Comparison of ENCODE assay signal across 1 cellular context in genomic region chr1:117559985-117560384, GRCh38.
A peak's percentile ranks its signal among the peaks of the same experiment; 100 is the strongest.
TF ChIP-seq lines count a peak whose summit lies in the region.

No MANE protein-coding gene starts in this region.

TF ChIP-seq in K562, 482 proteins besides CTCF, POLR2A, EP300 and RAD21:
- TF ChIP-seq TRIM24 (IDR thresholded peaks at IDR 0.05), result peak in 1 of 2 experiments; percentile 27; a peak in 2 of 4 replicates
- no peak for TF ChIP-seq PHF8 (IDR thresholded peaks at IDR 0.05; ENCODE audit: borderline replicate concordance, low read length)
- TF ChIP-seq ZNF174 (CRISPR knock-in tag; IDR thresholded peaks at IDR 0.05), result no peak
- TF ChIP-seq CBFA2T3 (IDR thresholded peaks at IDR 0.05), result peak; percentile 66
- no peak for TF ChIP-seq SRSF3 (IDR thresholded peaks at IDR 0.05; ENCODE audit: insufficient read depth, low read length)
- TF ChIP-seq MAFF (IDR thresholded peaks at IDR 0.05; ENCODE audit: low read length), result no peak
- TF ChIP-seq YY1 (IDR thresholded peaks at IDR 0.05; ENCODE audit: borderline replicate concordance in 1 of 3, control insufficient read depth in 1 of 3, extremely low read depth in 1 of 3, insufficient read depth in 3 of 3, insufficient read length in 1 of 3, insufficient replicate concordance in 2 of 3, low read depth in 1 of 3, low read length in 2 of 3), result peak in 1 of 3 experiments; percentile 36
- 0 out of 2 replicates have a peak, but pooled peaks have one; percentile 19 for TF ChIP-seq EHMT2 (IDR thresholded peaks at IDR 0.05)
- TF ChIP-seq ZNF12 (CRISPR knock-in tag; IDR thresholded peaks at IDR 0.05), result no peak
- no peak for TF ChIP-seq MCM5 (IDR thresholded peaks at IDR 0.05; ENCODE audit: low read depth)
- no peak for TF ChIP-seq GABPB2 (CRISPR knock-in tag; conservative IDR thresholded peaks at IDR 0.05)
- TF ChIP-seq ARID1B (IDR thresholded peaks at IDR 0.05), result peak; percentile 67
- TF ChIP-seq PHF21A (IDR thresholded peaks at IDR 0.05; ENCODE audit: borderline replicate concordance, low read depth), result no peak
- TF ChIP-seq DPF2 (IDR thresholded peaks at IDR 0.05), result peak; percentile 64
- TF ChIP-seq CBX5 (IDR thresholded peaks at IDR 0.05; ENCODE audit: borderline replicate concordance, low read depth), result no peak
- TF ChIP-seq XRCC4 (IDR thresholded peaks at IDR 0.05; ENCODE audit: extremely low read depth, insufficient read depth, insufficient read length), result no peak
- no peak for TF ChIP-seq MIER1 (IDR thresholded peaks at IDR 0.05; ENCODE audit: low read depth)
- peak; percentile 49; the same call in 1 of the 2 replicates for TF ChIP-seq TAL1 (IDR thresholded peaks at IDR 0.05)
- TF ChIP-seq HSF4 (CRISPR knock-in tag; IDR thresholded peaks at IDR 0.05; ENCODE audit: borderline replicate concordance), result no peak
- TF ChIP-seq JUNB (CRISPR knock-in tag; conservative IDR thresholded peaks at IDR 0.05), result no peak
- TF ChIP-seq, protein P1, sequence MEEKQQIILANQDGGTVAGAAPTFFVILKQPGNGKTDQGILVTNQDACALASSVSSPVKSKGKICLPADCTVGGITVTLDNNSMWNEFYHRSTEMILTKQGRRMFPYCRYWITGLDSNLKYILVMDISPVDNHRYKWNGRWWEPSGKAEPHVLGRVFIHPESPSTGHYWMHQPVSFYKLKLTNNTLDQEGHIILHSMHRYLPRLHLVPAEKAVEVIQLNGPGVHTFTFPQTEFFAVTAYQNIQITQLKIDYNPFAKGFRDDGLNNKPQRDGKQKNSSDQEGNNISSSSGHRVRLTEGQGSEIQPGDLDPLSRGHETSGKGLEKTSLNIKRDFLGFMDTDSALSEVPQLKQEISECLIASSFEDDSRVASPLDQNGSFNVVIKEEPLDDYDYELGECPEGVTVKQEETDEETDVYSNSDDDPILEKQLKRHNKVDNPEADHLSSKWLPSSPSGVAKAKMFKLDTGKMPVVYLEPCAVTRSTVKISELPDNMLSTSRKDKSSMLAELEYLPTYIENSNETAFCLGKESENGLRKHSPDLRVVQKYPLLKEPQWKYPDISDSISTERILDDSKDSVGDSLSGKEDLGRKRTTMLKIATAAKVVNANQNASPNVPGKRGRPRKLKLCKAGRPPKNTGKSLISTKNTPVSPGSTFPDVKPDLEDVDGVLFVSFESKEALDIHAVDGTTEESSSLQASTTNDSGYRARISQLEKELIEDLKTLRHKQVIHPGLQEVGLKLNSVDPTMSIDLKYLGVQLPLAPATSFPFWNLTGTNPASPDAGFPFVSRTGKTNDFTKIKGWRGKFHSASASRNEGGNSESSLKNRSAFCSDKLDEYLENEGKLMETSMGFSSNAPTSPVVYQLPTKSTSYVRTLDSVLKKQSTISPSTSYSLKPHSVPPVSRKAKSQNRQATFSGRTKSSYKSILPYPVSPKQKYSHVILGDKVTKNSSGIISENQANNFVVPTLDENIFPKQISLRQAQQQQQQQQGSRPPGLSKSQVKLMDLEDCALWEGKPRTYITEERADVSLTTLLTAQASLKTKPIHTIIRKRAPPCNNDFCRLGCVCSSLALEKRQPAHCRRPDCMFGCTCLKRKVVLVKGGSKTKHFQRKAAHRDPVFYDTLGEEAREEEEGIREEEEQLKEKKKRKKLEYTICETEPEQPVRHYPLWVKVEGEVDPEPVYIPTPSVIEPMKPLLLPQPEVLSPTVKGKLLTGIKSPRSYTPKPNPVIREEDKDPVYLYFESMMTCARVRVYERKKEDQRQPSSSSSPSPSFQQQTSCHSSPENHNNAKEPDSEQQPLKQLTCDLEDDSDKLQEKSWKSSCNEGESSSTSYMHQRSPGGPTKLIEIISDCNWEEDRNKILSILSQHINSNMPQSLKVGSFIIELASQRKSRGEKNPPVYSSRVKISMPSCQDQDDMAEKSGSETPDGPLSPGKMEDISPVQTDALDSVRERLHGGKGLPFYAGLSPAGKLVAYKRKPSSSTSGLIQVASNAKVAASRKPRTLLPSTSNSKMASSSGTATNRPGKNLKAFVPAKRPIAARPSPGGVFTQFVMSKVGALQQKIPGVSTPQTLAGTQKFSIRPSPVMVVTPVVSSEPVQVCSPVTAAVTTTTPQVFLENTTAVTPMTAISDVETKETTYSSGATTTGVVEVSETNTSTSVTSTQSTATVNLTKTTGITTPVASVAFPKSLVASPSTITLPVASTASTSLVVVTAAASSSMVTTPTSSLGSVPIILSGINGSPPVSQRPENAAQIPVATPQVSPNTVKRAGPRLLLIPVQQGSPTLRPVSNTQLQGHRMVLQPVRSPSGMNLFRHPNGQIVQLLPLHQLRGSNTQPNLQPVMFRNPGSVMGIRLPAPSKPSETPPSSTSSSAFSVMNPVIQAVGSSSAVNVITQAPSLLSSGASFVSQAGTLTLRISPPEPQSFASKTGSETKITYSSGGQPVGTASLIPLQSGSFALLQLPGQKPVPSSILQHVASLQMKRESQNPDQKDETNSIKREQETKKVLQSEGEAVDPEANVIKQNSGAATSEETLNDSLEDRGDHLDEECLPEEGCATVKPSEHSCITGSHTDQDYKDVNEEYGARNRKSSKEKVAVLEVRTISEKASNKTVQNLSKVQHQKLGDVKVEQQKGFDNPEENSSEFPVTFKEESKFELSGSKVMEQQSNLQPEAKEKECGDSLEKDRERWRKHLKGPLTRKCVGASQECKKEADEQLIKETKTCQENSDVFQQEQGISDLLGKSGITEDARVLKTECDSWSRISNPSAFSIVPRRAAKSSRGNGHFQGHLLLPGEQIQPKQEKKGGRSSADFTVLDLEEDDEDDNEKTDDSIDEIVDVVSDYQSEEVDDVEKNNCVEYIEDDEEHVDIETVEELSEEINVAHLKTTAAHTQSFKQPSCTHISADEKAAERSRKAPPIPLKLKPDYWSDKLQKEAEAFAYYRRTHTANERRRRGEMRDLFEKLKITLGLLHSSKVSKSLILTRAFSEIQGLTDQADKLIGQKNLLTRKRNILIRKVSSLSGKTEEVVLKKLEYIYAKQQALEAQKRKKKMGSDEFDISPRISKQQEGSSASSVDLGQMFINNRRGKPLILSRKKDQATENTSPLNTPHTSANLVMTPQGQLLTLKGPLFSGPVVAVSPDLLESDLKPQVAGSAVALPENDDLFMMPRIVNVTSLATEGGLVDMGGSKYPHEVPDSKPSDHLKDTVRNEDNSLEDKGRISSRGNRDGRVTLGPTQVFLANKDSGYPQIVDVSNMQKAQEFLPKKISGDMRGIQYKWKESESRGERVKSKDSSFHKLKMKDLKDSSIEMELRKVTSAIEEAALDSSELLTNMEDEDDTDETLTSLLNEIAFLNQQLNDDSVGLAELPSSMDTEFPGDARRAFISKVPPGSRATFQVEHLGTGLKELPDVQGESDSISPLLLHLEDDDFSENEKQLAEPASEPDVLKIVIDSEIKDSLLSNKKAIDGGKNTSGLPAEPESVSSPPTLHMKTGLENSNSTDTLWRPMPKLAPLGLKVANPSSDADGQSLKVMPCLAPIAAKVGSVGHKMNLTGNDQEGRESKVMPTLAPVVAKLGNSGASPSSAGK (IDR thresholded peaks at IDR 0.05), result peak; percentile 46; the same call in 1 of the 2 replicates
- TF ChIP-seq PBX2 (CRISPR knock-in tag; IDR thresholded peaks at IDR 0.05; ENCODE audit: low read depth), result no peak
- TF ChIP-seq PBX2 (tag; conservative IDR thresholded peaks at IDR 0.05; ENCODE audit: low read depth), result no peak
- TF ChIP-seq, protein P2, sequence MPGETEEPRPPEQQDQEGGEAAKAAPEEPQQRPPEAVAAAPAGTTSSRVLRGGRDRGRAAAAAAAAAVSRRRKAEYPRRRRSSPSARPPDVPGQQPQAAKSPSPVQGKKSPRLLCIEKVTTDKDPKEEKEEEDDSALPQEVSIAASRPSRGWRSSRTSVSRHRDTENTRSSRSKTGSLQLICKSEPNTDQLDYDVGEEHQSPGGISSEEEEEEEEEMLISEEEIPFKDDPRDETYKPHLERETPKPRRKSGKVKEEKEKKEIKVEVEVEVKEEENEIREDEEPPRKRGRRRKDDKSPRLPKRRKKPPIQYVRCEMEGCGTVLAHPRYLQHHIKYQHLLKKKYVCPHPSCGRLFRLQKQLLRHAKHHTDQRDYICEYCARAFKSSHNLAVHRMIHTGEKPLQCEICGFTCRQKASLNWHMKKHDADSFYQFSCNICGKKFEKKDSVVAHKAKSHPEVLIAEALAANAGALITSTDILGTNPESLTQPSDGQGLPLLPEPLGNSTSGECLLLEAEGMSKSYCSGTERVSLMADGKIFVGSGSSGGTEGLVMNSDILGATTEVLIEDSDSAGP (CRISPR knock-in tag; IDR thresholded peaks at IDR 0.05), result no peak
- TF ChIP-seq SOX6 (IDR thresholded peaks at IDR 0.05), result no peak
- TF ChIP-seq, protein P3, sequence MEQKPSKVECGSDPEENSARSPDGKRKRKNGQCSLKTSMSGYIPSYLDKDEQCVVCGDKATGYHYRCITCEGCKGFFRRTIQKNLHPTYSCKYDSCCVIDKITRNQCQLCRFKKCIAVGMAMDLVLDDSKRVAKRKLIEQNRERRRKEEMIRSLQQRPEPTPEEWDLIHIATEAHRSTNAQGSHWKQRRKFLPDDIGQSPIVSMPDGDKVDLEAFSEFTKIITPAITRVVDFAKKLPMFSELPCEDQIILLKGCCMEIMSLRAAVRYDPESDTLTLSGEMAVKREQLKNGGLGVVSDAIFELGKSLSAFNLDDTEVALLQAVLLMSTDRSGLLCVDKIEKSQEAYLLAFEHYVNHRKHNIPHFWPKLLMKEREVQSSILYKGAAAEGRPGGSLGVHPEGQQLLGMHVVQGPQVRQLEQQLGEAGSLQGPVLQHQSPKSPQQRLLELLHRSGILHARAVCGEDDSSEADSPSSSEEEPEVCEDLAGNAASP (IDR thresholded peaks at IDR 0.05), result no peak
- TF ChIP-seq PHB2 (IDR thresholded peaks at IDR 0.05; ENCODE audit: low read depth), result no peak
- TF ChIP-seq ATF1 (CRISPR knock-in tag; IDR thresholded peaks at IDR 0.05), result no peak
- no peak for TF ChIP-seq ATF1 (tag; IDR thresholded peaks at IDR 0.05)
- no peak for TF ChIP-seq CCAR2 (IDR thresholded peaks at IDR 0.05; ENCODE audit: low read depth, low read length)
- no peak for TF ChIP-seq SMAD1 (IDR thresholded peaks at IDR 0.05; ENCODE audit: low read depth, low read length, partially characterized antibody)
- TF ChIP-seq KHSRP (IDR thresholded peaks at IDR 0.05), result no peak
- TF ChIP-seq ZNF766 (CRISPR knock-in tag; conservative IDR thresholded peaks at IDR 0.05), result peak; percentile 88; the same call in 1 of the 2 replicates
- TF ChIP-seq RUNX1 (IDR thresholded peaks at IDR 0.05; ENCODE audit: low read depth), result no peak
- peak; percentile 73 for TF ChIP-seq TEAD4 (IDR thresholded peaks at IDR 0.05; ENCODE audit: low read length)
- no peak for TF ChIP-seq TEAD4 (CRISPR knock-in tag; IDR thresholded peaks at IDR 0.05; ENCODE audit: borderline replicate concordance)
- TF ChIP-seq POLR2AphosphoS2 (IDR thresholded peaks at IDR 0.05; ENCODE audit: low read length), result no peak
- TF ChIP-seq TCF3 (CRISPR knock-in tag; IDR thresholded peaks at IDR 0.05), result peak; percentile 57
- TF ChIP-seq EGR1 (conservative IDR thresholded peaks at IDR 0.05), result peak; percentile 83
- no peak for TF ChIP-seq STAT5B (CRISPR knock-in tag; IDR thresholded peaks at IDR 0.05)
- TF ChIP-seq SNRNP70 (optimal IDR thresholded peaks at IDR 0.05; ENCODE audit: low read depth, low read length), result no peak
- peak; percentile 31; the same call in 1 of the 2 replicates for TF ChIP-seq CBFA2T2 (conservative IDR thresholded peaks at IDR 0.05)
- TF ChIP-seq RNF2 (IDR thresholded peaks at IDR 0.05), result no peak
- no peak for TF ChIP-seq BMI1 (IDR thresholded peaks at IDR 0.05; ENCODE audit: low read length)
- no peak for TF ChIP-seq NELFE (IDR thresholded peaks at IDR 0.05; ENCODE audit: insufficient read depth, insufficient read length)
- no peak for TF ChIP-seq EWSR1 (IDR thresholded peaks at IDR 0.05; ENCODE audit: borderline replicate concordance, low read depth, partially characterized antibody)
- TF ChIP-seq, protein P4, sequence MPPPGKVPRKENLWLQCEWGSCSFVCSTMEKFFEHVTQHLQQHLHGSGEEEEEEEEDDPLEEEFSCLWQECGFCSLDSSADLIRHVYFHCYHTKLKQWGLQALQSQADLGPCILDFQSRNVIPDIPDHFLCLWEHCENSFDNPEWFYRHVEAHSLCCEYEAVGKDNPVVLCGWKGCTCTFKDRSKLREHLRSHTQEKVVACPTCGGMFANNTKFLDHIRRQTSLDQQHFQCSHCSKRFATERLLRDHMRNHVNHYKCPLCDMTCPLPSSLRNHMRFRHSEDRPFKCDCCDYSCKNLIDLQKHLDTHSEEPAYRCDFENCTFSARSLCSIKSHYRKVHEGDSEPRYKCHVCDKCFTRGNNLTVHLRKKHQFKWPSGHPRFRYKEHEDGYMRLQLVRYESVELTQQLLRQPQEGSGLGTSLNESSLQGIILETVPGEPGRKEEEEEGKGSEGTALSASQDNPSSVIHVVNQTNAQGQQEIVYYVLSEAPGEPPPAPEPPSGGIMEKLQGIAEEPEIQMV (tag; conservative IDR thresholded peaks at IDR 0.05; ENCODE audit: low read depth), result no peak
- TF ChIP-seq ZBTB5 (IDR thresholded peaks at IDR 0.05), result no peak
- 0 out of 2 replicates have a peak, but pooled peaks have one; percentile 46 for TF ChIP-seq SMARCA4 (IDR thresholded peaks at IDR 0.05)
